In the genomic region with DNA sequence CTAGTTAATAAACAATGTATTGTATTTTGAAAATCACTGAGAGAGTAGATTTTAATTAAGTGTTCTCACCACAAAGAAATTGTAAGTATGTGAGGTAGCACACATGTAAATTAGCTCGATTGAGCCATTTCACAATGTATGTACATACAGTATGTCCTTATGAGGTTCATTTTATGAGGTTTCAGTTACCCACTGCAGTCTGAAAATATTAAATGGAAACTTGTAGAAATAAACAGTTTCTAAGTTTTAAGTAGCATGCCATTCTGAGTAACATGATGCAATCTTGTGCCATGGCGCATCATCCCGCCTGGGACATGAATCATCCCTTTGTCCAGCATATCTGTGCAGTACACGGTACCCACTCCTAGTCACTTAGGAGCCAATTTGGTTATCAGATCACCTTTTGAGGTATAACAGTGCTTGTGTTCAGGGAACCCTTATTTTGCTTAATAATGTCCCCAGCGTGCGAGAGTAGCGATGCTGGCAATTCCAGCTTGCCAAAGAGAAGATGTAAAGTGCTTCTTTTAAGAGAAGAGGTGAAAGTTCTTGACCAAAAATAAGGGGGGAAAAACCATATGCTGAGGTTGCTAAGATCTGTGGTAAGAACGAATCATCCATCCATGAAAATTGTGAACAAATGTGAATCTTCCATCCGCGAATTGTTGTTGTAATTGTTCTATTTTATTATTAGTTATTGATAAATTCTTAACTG, we compare ENCODE assay signal across 7 cellular contexts.
DNase-seq lines count a peak whose midpoint lies in the region; TF ChIP-seq lines count a peak whose summit lies in the region.

No MANE protein-coding gene starts in this region.

- no peak overlapping the region for H3K4me3 ChIP-seq in fibroblast of pulmonary artery (replicated peaks; ENCODE audit: low read depth, low read length)

- DNase-seq in LHCN-M2 (ENCODE audit: low read depth) (peak; percentile 78), fibroblast of pulmonary artery (ENCODE audit: low read depth) (peak; percentile 69), DMS114 treated with DMSO at 0.1 percent for 48 hours (lab: John Stamatoyannopoulos, UW; ENCODE audit: unreplicated experiment) (no peak), SKM-1 treated with dmso at 0.1 percent for 144 hours (lab: John Stamatoyannopoulos, UW; ENCODE audit: unreplicated experiment) (no peak), AG08395 (ENCODE audit: low spot score) (no peak)
- DNase-seq in activated CD4-positive, alpha-beta T cell treated with anti-CD3 and anti-CD28 coated beads, Interleukin-2, amount 50 U/mL, for 1 hour = peak; percentile 9
- peak; percentile 18 for DNase-seq in stimulated activated CD8-positive, alpha-beta memory T cell treated with anti-CD3 and anti-CD28 coated beads, Interleukin-4, amount 100 ng/mL, for 24 hours (ENCODE audit: low read depth)

- no peak for TF ChIP-seq CTCF in fibroblast of pulmonary artery (IDR thresholded peaks at IDR 0.05; ENCODE audit: low read length, missing control alignments)

Comparison
In these comparisons a context has a peak if more than half of its experiments do, and no peak if none do; other contexts are left out.
1. DNase-seq: peak in LHCN-M2 (single experiment), activated CD4-positive, alpha-beta T cell treated with anti-CD3 and anti-CD28 coated beads, Interleukin-2, amount 50 U/mL, for 1 hour (single experiment), fibroblast of pulmonary artery (single experiment) and stimulated activated CD8-positive, alpha-beta memory T cell treated with anti-CD3 and anti-CD28 coated beads, Interleukin-4, amount 100 ng/mL, for 24 hours (single experiment); none in DMS114 treated with DMSO at 0.1 percent for 48 hours (single experiment), SKM-1 treated with dmso at 0.1 percent for 144 hours (single experiment) and AG08395 (single experiment).